In the genomic region with DNA sequence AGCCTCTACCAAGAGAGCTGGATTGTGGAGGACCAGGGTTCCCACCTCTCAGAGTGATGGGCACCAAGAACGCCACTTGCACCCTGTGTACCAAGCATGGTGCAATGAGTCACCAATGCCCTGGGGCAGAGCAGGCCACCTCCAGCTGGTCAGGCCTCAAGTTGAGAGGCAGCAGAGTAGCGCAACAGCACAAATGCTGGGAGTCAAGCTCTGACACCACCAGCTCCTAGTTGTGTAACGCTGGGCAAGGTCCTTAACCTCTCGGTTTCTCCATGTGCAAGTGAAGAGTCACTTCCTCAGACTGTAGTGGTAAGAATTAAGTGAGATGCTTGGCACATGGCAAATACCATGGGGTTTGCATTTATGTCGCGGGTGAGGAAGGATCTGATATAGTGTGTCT, we compare ENCODE assay signal across 2 cellular contexts.
A peak's percentile ranks its signal among the peaks of the same experiment; 100 is the strongest.
TF ChIP-seq lines count a peak whose summit lies in the region.

No MANE protein-coding gene starts in this region.

TF ChIP-seq in HEK293, 187 proteins besides CTCF, POLR2A, EP300 and RAD21:
- TF ChIP-seq ZIC2 (tag by site-specific recombination; IDR thresholded peaks at IDR 0.05) = peak; percentile 86
- no peak for TF ChIP-seq ZNF843 (tag by site-specific recombination; IDR thresholded peaks at IDR 0.05)
- TF ChIP-seq SP3 (tag by site-specific recombination; IDR thresholded peaks at IDR 0.05) = no peak
- no peak for TF ChIP-seq RBAK (tag by site-specific recombination; IDR thresholded peaks at IDR 0.05)
- TF ChIP-seq ZNF610 (tag by site-specific recombination; IDR thresholded peaks at IDR 0.05; ENCODE audit: borderline replicate concordance) = no peak
- TF ChIP-seq, protein P1, sequence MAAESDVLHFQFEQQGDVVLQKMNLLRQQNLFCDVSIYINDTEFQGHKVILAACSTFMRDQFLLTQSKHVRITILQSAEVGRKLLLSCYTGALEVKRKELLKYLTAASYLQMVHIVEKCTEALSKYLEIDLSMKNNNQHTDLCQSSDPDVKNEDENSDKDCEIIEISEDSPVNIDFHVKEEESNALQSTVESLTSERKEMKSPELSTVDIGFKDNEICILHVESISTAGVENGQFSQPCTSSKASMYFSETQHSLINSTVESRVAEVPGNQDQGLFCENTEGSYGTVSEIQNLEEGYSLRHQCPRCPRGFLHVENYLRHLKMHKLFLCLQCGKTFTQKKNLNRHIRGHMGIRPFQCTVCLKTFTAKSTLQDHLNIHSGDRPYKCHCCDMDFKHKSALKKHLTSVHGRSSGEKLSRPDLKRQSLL (tag by site-specific recombination; IDR thresholded peaks at IDR 0.05) = peak; percentile 56; the same call in 1 of the 2 replicates

TF ChIP-seq in HepG2, 621 proteins besides CTCF, POLR2A, EP300 and RAD21 (continued from another document):
- TF ChIP-seq ZNF720 (CRISPR knock-in tag; IDR thresholded peaks at IDR 0.05) (no peak), ZNF678 (CRISPR knock-in tag; IDR thresholded peaks at IDR 0.05) (no peak), TOPORS (CRISPR knock-in tag; IDR thresholded peaks at IDR 0.05) (no peak), ZNF383 (CRISPR knock-in tag; IDR thresholded peaks at IDR 0.05; ENCODE audit: borderline replicate concordance) (no peak), CEBPB (IDR thresholded peaks at IDR 0.05; ENCODE audit: borderline replicate concordance, low read depth, low read length) (peak; percentile 27; the same call in 1 of the 2 replicates), NFKB2 (CRISPR knock-in tag; IDR thresholded peaks at IDR 0.05; ENCODE audit: borderline replicate concordance) (no peak), ZEB1 (IDR thresholded peaks at IDR 0.05; ENCODE audit: insufficient replicate concordance, low read depth) (no peak), GZF1 (CRISPR knock-in tag; IDR thresholded peaks at IDR 0.05) (no peak), ZNF674 (CRISPR knock-in tag; IDR thresholded peaks at IDR 0.05; ENCODE audit: low read depth) (no peak), AGO1 (IDR thresholded peaks at IDR 0.05; ENCODE audit: low read depth, low read length, poor library complexity, severe bottlenecking) (no peak), ZNF260 (CRISPR knock-in tag; IDR thresholded peaks at IDR 0.05; ENCODE audit: borderline replicate concordance, low read depth) (no peak), GPN1 (CRISPR knock-in tag; IDR thresholded peaks at IDR 0.05; ENCODE audit: borderline replicate concordance) (no peak), FLYWCH1 (CRISPR knock-in tag; IDR thresholded peaks at IDR 0.05) (no peak), ZNF20 (CRISPR knock-in tag; IDR thresholded peaks at IDR 0.05) (no peak), ZNF501 (CRISPR knock-in tag; IDR thresholded peaks at IDR 0.05) (no peak)
- TF ChIP-seq, protein P2, sequence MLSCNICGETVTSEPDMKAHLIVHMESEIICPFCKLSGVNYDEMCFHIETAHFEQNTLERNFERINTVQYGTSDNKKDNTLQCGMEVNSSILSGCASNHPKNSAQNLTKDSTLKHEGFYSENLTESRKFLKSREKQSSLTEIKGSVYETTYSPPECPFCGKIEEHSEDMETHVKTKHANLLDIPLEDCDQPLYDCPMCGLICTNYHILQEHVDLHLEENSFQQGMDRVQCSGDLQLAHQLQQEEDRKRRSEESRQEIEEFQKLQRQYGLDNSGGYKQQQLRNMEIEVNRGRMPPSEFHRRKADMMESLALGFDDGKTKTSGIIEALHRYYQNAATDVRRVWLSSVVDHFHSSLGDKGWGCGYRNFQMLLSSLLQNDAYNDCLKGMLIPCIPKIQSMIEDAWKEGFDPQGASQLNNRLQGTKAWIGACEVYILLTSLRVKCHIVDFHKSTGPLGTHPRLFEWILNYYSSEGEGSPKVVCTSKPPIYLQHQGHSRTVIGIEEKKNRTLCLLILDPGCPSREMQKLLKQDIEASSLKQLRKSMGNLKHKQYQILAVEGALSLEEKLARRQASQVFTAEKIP (CRISPR knock-in tag; IDR thresholded peaks at IDR 0.05; ENCODE audit: borderline replicate concordance) = no peak
- TF ChIP-seq, protein P3, sequence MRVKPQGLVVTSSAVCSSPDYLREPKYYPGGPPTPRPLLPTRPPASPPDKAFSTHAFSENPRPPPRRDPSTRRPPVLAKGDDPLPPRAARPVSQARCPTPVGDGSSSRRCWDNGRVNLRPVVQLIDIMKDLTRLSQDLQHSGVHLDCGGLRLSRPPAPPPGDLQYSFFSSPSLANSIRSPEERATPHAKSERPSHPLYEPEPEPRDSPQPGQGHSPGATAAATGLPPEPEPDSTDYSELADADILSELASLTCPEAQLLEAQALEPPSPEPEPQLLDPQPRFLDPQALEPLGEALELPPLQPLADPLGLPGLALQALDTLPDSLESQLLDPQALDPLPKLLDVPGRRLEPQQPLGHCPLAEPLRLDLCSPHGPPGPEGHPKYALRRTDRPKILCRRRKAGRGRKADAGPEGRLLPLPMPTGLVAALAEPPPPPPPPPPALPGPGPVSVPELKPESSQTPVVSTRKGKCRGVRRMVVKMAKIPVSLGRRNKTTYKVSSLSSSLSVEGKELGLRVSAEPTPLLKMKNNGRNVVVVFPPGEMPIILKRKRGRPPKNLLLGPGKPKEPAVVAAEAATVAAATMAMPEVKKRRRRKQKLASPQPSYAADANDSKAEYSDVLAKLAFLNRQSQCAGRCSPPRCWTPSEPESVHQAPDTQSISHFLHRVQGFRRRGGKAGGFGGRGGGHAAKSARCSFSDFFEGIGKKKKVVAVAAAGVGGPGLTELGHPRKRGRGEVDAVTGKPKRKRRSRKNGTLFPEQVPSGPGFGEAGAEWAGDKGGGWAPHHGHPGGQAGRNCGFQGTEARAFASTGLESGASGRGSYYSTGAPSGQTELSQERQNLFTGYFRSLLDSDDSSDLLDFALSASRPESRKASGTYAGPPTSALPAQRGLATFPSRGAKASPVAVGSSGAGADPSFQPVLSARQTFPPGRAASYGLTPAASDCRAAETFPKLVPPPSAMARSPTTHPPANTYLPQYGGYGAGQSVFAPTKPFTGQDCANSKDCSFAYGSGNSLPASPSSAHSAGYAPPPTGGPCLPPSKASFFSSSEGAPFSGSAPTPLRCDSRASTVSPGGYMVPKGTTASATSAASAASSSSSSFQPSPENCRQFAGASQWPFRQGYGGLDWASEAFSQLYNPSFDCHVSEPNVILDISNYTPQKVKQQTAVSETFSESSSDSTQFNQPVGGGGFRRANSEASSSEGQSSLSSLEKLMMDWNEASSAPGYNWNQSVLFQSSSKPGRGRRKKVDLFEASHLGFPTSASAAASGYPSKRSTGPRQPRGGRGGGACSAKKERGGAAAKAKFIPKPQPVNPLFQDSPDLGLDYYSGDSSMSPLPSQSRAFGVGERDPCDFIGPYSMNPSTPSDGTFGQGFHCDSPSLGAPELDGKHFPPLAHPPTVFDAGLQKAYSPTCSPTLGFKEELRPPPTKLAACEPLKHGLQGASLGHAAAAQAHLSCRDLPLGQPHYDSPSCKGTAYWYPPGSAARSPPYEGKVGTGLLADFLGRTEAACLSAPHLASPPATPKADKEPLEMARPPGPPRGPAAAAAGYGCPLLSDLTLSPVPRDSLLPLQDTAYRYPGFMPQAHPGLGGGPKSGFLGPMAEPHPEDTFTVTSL (CRISPR knock-in tag; IDR thresholded peaks at IDR 0.05; ENCODE audit: borderline replicate concordance) = no peak
- TF ChIP-seq, protein P4, sequence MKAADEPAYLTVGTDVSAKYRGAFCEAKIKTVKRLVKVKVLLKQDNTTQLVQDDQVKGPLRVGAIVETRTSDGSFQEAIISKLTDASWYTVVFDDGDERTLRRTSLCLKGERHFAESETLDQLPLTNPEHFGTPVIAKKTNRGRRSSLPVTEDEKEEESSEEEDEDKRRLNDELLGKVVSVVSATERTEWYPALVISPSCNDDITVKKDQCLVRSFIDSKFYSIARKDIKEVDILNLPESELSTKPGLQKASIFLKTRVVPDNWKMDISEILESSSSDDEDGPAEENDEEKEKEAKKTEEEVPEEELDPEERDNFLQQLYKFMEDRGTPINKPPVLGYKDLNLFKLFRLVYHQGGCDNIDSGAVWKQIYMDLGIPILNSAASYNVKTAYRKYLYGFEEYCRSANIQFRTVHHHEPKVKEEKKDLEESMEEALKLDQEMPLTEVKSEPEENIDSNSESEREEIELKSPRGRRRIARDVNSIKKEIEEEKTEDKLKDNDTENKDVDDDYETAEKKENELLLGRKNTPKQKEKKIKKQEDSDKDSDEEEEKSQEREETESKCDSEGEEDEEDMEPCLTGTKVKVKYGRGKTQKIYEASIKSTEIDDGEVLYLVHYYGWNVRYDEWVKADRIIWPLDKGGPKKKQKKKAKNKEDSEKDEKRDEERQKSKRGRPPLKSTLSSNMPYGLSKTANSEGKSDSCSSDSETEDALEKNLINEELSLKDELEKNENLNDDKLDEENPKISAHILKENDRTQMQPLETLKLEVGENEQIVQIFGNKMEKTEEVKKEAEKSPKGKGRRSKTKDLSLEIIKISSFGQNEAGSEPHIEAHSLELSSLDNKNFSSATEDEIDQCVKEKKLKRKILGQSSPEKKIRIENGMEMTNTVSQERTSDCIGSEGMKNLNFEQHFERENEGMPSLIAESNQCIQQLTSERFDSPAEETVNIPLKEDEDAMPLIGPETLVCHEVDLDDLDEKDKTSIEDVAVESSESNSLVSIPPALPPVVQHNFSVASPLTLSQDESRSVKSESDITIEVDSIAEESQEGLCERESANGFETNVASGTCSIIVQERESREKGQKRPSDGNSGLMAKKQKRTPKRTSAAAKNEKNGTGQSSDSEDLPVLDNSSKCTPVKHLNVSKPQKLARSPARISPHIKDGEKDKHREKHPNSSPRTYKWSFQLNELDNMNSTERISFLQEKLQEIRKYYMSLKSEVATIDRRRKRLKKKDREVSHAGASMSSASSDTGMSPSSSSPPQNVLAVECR (CRISPR knock-in tag; IDR thresholded peaks at IDR 0.05; ENCODE audit: borderline replicate concordance) = no peak
- TF ChIP-seq, protein P5, sequence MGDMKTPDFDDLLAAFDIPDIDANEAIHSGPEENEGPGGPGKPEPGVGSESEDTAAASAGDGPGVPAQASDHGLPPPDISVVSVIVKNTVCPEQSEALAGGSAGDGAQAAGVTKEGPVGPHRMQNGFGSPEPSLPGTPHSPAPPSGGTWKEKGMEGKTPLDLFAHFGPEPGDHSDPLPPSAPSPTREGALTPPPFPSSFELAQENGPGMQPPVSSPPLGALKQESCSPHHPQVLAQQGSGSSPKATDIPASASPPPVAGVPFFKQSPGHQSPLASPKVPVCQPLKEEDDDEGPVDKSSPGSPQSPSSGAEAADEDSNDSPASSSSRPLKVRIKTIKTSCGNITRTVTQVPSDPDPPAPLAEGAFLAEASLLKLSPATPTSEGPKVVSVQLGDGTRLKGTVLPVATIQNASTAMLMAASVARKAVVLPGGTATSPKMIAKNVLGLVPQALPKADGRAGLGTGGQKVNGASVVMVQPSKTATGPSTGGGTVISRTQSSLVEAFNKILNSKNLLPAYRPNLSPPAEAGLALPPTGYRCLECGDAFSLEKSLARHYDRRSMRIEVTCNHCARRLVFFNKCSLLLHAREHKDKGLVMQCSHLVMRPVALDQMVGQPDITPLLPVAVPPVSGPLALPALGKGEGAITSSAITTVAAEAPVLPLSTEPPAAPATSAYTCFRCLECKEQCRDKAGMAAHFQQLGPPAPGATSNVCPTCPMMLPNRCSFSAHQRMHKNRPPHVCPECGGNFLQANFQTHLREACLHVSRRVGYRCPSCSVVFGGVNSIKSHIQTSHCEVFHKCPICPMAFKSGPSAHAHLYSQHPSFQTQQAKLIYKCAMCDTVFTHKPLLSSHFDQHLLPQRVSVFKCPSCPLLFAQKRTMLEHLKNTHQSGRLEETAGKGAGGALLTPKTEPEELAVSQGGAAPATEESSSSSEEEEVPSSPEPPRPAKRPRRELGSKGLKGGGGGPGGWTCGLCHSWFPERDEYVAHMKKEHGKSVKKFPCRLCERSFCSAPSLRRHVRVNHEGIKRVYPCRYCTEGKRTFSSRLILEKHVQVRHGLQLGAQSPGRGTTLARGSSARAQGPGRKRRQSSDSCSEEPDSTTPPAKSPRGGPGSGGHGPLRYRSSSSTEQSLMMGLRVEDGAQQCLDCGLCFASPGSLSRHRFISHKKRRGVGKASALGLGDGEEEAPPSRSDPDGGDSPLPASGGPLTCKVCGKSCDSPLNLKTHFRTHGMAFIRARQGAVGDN (CRISPR knock-in tag; IDR thresholded peaks at IDR 0.05) = 0 out of 2 replicates have a peak, but pooled peaks have one; percentile 23
- TF ChIP-seq, protein P6, sequence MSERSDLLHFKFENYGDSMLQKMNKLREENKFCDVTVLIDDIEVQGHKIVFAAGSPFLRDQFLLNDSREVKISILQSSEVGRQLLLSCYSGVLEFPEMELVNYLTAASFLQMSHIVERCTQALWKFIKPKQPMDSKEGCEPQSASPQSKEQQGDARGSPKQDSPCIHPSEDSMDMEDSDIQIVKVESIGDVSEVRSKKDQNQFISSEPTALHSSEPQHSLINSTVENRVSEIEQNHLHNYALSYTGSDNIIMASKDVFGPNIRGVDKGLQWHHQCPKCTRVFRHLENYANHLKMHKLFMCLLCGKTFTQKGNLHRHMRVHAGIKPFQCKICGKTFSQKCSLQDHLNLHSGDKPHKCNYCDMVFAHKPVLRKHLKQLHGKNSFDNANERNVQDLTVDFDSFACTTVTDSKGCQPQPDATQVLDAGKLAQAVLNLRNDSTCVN (CRISPR knock-in tag; IDR thresholded peaks at IDR 0.05; ENCODE audit: borderline replicate concordance) = no peak
- TF ChIP-seq, protein P7, sequence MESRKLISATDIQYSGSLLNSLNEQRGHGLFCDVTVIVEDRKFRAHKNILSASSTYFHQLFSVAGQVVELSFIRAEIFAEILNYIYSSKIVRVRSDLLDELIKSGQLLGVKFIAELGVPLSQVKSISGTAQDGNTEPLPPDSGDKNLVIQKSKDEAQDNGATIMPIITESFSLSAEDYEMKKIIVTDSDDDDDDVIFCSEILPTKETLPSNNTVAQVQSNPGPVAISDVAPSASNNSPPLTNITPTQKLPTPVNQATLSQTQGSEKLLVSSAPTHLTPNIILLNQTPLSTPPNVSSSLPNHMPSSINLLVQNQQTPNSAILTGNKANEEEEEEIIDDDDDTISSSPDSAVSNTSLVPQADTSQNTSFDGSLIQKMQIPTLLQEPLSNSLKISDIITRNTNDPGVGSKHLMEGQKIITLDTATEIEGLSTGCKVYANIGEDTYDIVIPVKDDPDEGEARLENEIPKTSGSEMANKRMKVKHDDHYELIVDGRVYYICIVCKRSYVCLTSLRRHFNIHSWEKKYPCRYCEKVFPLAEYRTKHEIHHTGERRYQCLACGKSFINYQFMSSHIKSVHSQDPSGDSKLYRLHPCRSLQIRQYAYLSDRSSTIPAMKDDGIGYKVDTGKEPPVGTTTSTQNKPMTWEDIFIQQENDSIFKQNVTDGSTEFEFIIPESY (CRISPR knock-in tag; IDR thresholded peaks at IDR 0.05) = 0 out of 2 replicates have a peak, but pooled peaks have one; percentile 50
TF ChIP-seq in HepG2: peak in this region for 3.
